ENCODE assay signal across 1 cellular context in genomic region chr7:1220000-1220726, GRCh38.
TF ChIP-seq lines count a peak whose summit lies in the region.

No MANE protein-coding gene starts in this region.

TF ChIP-seq in SK-N-SH, 30 proteins besides CTCF, POLR2A, EP300 and RAD21 (continued from another document):
- TF ChIP-seq USF1 (IDR thresholded peaks at IDR 0.05; ENCODE audit: borderline replicate concordance, low read depth): no peak
